In the genomic region with DNA sequence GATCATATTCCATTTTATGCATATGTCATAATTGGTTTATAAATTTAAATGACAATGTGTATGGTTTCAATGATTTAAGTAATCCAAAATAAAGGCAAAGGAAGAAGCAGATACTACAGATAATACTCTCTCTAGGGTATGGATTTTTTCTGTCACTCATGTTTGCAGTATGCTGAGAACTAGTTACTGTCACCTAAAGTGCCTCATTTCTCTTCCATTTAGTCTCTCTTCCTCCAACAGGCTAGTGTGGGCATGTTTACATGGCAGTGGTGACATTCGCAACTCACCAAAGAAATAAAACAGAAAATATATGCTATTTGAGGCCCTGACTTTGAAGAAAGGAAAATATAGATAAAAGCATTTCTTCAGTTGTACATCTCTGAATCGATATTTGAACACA, we compare ENCODE assay signal across 28 cellular contexts.
"Had no signal": no experiment of that assay in that cellular context is flagged by ENCODE, and none has a peak within 500 bp of the region (broad histone marks: within the 10 kb centered on the region; RNA-seq: fewer than 3 reads in every experiment).

No MANE protein-coding gene starts in this region.

- H3K79me2 ChIP-seq: parathyroid adenoma had no signal

- H3K4me1 ChIP-seq: neural progenitor cell, parathyroid adenoma, psoas muscle, right lobe of liver, sigmoid colon, stomach, thyroid gland, tibial nerve, upper lobe of left lung, vagina had no signal

- H3K9me3 ChIP-seq: neutrophil, ovary, psoas muscle, right lobe of liver, sigmoid colon, stomach, thoracic aorta, thyroid gland, tibial nerve, upper lobe of left lung, vagina had no signal

- H3K9ac ChIP-seq: neural progenitor cell, parathyroid adenoma had no signal

- H3K27ac ChIP-seq: neural progenitor cell, neutrophil, ovary, parathyroid adenoma, psoas muscle, right lobe of liver, sigmoid colon, stomach, thoracic aorta, thyroid gland, tibial nerve, upper lobe of left lung, vagina had no signal

- H2AFZ ChIP-seq: neural progenitor cell, parathyroid adenoma had no signal

- H3K36me3 ChIP-seq: neural progenitor cell, neutrophil, ovary, right lobe of liver, sigmoid colon, stomach, thoracic aorta, thyroid gland, tibial nerve, upper lobe of left lung, vagina had no signal

- H3K4me2 ChIP-seq: neural progenitor cell had no signal

- DNase-seq: naive thymus-derived CD4-positive, alpha-beta T cell; natural killer cell; occipital lobe; ovary; posterior cingulate gyrus; psoas muscle; right cardiac atrium; right lobe of liver; sigmoid colon; small intestine; stimulated activated CD4-positive, alpha-beta T cell treated with anti-CD3 and anti-CD28 coated beads, Interleukin-15, amount 100 ng/mL, for 24 hours; stimulated activated CD4-positive, alpha-beta T cell treated with anti-CD3 and anti-CD28 coated beads, Interleukin-2, amount 100 ng/mL, for 24 hours; stimulated activated CD4-positive, alpha-beta T cell treated with anti-CD3 and anti-CD28 coated beads, Interleukin-2, amount 100 ng/mL, for 48 hours; stimulated activated CD4-positive, alpha-beta T cell treated with anti-CD3 and anti-CD28 coated beads, Interleukin-4, amount 100 ng/mL, for 24 hours; stimulated activated naive B cell treated with anti-CD40 and anti-IgM and Interleukin-4, amounts not matched to agents 10 μg/mL and 1 μg/mL and 100 μg/mL, for 72 hours; stimulated activated naive CD4-positive, alpha-beta T cell treated with Interleukin-2 at 50 U/mL for 16 hours; stomach; thyroid gland; trophoblast cell; upper lobe of left lung had no signal

- FAIRE-seq: small intestine, urothelium cell line had no signal

- ATAC-seq: naive thymus-derived CD4-positive, alpha-beta T cell; natural killer cell; psoas muscle; right cardiac atrium; right lobe of liver; stimulated activated effector memory CD8-positive, alpha-beta T cell treated with anti-CD3 and anti-CD28 coated beads, Interleukin-12 subunit alpha, Interleukin-12 subunit beta, amount 100 ng/mL, for 72 hours; stimulated activated naive B cell treated with anti-CD40 and anti-IgM and Interleukin-4, amounts not matched to agents 10 μg/mL and 1 μg/mL and 100 μg/mL, for 72 hours had no signal

- H3K27me3 ChIP-seq: neural progenitor cell, neutrophil, ovary, right lobe of liver, sigmoid colon, stomach, thyroid gland, tibial nerve, upper lobe of left lung, vagina had no signal

- H3K4me3 ChIP-seq: neural progenitor cell, ovary, psoas muscle, right lobe of liver, sigmoid colon, stomach, thoracic aorta, thyroid gland, tibial nerve, upper lobe of left lung, vagina had no signal
